ENCODE assay signal across 8 cellular contexts in the genomic region with DNA sequence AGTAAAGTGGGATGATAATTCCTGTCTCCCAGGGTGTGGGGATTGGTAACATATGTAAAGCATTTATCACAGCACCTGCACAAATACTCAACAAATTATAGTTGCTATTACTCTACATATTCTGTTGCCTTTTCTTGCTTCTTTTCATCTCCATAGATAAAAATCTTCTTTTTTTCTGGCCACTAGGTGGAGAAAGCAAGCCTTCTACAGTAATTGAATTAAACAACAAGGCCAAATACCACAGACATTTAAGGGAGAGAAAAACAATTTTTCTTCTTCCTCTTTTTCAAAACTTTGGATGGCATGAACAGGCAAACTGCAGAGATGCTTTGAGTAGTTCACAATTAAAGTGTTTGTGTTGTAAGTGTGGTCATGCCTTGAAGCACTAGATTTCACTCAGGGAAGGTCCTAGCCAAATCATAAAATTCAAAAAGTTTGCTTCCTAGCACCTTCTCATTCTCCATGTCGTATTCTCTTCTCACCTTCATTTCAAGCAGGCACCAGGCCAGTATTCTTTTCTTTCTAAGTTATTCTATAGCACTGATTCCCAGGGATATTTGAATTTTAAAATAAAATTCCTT.
DNase-seq lines count a peak whose midpoint lies in the region; ATAC-seq and TF ChIP-seq lines count a peak whose summit lies in the region.

No MANE protein-coding gene starts in this region.

- H3K27me3 ChIP-seq in BJ (ENCODE audit: control insufficient read depth, insufficient read depth, low read length) = no peaks in the 10 kb centered on the region

- no peaks in the 10 kb centered on the region for H3K36me3 ChIP-seq in BJ (ENCODE audit: control insufficient read depth, insufficient read depth, low read length)

- H3K9me3 Mint-ChIP-seq in chondrocyte (ENCODE audit: low read depth) (no peaks in the 10 kb centered on the region), memory B cell (no peaks in the 10 kb centered on the region)

- H3K27me3 Mint-ChIP-seq in chondrocyte (ENCODE audit: low read depth) (no peaks in the 10 kb centered on the region), memory B cell (peaks cover 4% of the 10 kb centered on the region)

- DNase-seq in BJ (ENCODE audit: low read depth) = no peak
- no peak for DNase-seq in GM20000 (ENCODE audit: low spot score)
- peak; percentile 2 for DNase-seq in NCI-H748 treated with DMSO at 0.1 percent for 48 hours (lab: John Stamatoyannopoulos, UW)
- DNase-seq in chondrocyte (ENCODE audit: low spot score) = no peak
- DNase-seq in memory B cell (ENCODE audit: low spot score in 2 of 2) = peak in 1 of 2 donors; percentile 28
- no peak for DNase-seq in occipital lobe (lab: John Stamatoyannopoulos, UW)

- H3K4me1 Mint-ChIP-seq in chondrocyte (ENCODE audit: low read depth) = peaks cover 5% of the 10 kb centered on the region
- no peaks in the 10 kb centered on the region for H3K4me1 Mint-ChIP-seq in memory B cell

- H3K4me3 ChIP-seq in BJ (ENCODE audit: low read depth, low read length) = no peak overlapping the region

- peak; percentile 42 for ATAC-seq in memory B cell (ENCODE audit: low read depth)
- ATAC-seq in esophagus mucosa = no peak
- no peak for ATAC-seq in GM21381 (IDR thresholded peaks at IDR 0.05; ENCODE audit: unreplicated experiment)

- POLR2A ChIA-PET in BJ (lab: Charles Lee) = no interaction called here

- peak; percentile 61 for TF ChIP-seq CTCF in BJ (IDR thresholded peaks at IDR 0.05; ENCODE audit: insufficient read depth, low read depth, low read length)
- peak; percentile 21 for TF ChIP-seq CTCF in GM20000 (IDR thresholded peaks at IDR 0.05; ENCODE audit: extremely low read depth, missing control alignments)
- peak; percentile 89 for TF ChIP-seq CTCF in chondrocyte (IDR thresholded peaks at IDR 0.05)

- H3K36me3 Mint-ChIP-seq in chondrocyte (ENCODE audit: low read depth) (no peaks in the 10 kb centered on the region), memory B cell (no peaks in the 10 kb centered on the region)

- CTCF ChIA-PET in BJ (lab: Yijun Ruan, JAX) = interaction anchor here (0.7 to 4.8 kb wide), 14 partner anchors 14 to 639 kb away, joined by 3 to 39 read pairs (median 4); a partner anchor contains a TSS

- H3K27ac Mint-ChIP-seq in chondrocyte (ENCODE audit: unreplicated experiment) (no peak overlapping the region), memory B cell (no peak overlapping the region)

- no peak overlapping the region for H3K4me3 Mint-ChIP-seq in chondrocyte (ENCODE audit: unreplicated experiment)
- no peak overlapping the region for H3K4me3 Mint-ChIP-seq in memory B cell

Comparison
In these comparisons a context has a peak if more than half of its experiments do, and no peak if none do; other contexts are left out.
1. CTCF ChIP-seq: peak in every context shown above with its lines; median percentile 89 in chondrocyte; 61 in BJ; 21 in GM20000.